ENCODE assay signal across 9 cellular contexts in the genomic region with DNA sequence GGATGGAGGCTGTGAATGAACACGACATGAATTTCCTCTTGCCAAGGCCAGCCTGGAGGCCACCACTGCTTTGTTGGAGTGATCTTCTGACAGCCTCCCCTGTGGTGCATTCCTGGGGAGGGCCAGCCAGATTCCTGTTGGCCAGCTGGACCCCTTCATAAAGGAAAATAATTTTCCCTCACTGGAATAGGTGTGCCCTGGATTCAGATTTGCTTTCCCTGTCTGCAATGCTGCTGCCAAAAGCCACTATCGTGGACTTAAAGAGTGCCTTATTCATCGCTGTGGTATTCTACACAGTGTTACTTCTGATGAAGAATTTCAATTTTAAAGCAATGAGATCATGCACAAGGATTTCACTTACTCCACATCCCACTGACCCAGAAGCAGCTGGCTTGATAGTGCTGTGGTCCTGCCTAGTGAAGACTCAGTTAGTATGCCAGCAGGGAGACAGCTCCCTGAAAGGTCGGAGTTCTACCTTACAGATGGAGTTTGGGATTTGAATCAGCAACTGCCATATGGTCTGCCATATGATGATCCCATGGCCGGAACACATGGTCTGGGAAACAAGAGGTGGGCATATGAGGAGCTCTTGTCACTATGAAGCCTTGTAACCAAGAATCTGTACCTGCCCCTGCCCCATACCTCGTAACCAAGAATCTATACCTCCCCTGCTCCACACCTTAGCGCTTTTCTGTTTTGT.
DNase-seq lines count a peak whose midpoint lies in the region; ATAC-seq and TF ChIP-seq lines count a peak whose summit lies in the region.
"Had no signal": no experiment of that assay in that cellular context is flagged by ENCODE, and none has a peak within 500 bp of the region (broad histone marks: within the 10 kb centered on the region; RNA-seq: fewer than 3 reads in every experiment).

No MANE protein-coding gene starts in this region.

- H3K4me3 ChIP-seq in GM23248, result no peak overlapping the region
- H3K4me3 ChIP-seq in SJCRH30, result no peak overlapping the region
- H3K4me3 ChIP-seq in fibroblast of pulmonary artery (replicated peaks; ENCODE audit: low read depth, low read length), result no peak overlapping the region
- H3K4me3 ChIP-seq in smooth muscle cell, result no peak overlapping the region

- H3K27me3 ChIP-seq in GM23248 (replicated peaks; ENCODE audit: insufficient read depth) (no peaks in the 10 kb centered on the region), SJCRH30 (no peaks in the 10 kb centered on the region), smooth muscle cell (ENCODE audit: low read depth) (no peaks in the 10 kb centered on the region)

- in situ Hi-C loops in GM23248 (cut with MboI), result no loop called here

- peaks cover 27% of the 10 kb centered on the region for H3K4me1 ChIP-seq in GM23248 (ENCODE audit: insufficient read depth)
- H3K4me1 ChIP-seq in SJCRH30, result peaks cover 37% of the 10 kb centered on the region
- H3K4me1 ChIP-seq in smooth muscle cell (ENCODE audit: low read depth), result peaks cover 4% of the 10 kb centered on the region

- H3K9ac ChIP-seq in GM23248, result no peak overlapping the region
- H3K9ac ChIP-seq in smooth muscle cell (ENCODE audit: low read depth), result peak overlapping the region; percentile 39

- no peaks in the 10 kb centered on the region for H3K9me3 ChIP-seq in GM23248 (ENCODE audit: low read depth)
- H3K9me3 ChIP-seq in SJCRH30 (replicated peaks), result no peaks in the 10 kb centered on the region
- H3K9me3 ChIP-seq in smooth muscle cell (replicated peaks; ENCODE audit: low read depth), result no peaks in the 10 kb centered on the region

- H3K79me2 ChIP-seq in GM23248 (ENCODE audit: insufficient read depth) (no peaks in the 10 kb centered on the region), smooth muscle cell (ENCODE audit: low read depth) (no peaks in the 10 kb centered on the region)

- peaks cover 20% of the 10 kb centered on the region for H3F3A ChIP-seq in GM23248 (ENCODE audit: insufficient read depth)
- H3F3A ChIP-seq in smooth muscle cell (ENCODE audit: low read depth), result no peaks in the 10 kb centered on the region

- peak overlapping the region; percentile 48 for H3K27ac ChIP-seq in GM23248
- peak overlapping the region; percentile 29 for H3K27ac ChIP-seq in SJCRH30
- peak overlapping the region; percentile 57 for H3K27ac ChIP-seq in smooth muscle cell (ENCODE audit: low read depth)

- H2AFZ ChIP-seq in GM23248 (no peak overlapping the region), smooth muscle cell (ENCODE audit: low read depth) (no peak overlapping the region)

- H3K4me2 ChIP-seq in GM23248 (ENCODE audit: unreplicated experiment) (peak overlapping the region; percentile 51), smooth muscle cell (peak overlapping the region; percentile 52)

- 52 to 56% methylated on average over 7 of the region's 7 CpGs for WGBS in GM23248 (ENCODE audit: low coverage in 1 of 2, low lambda C conversion rate in 2 of 2, missing lambda C conversion rate in 2 of 2), 2 experiments
- 60% methylated on average over 7 of the region's 7 CpGs for WGBS in smooth muscle cell (ENCODE audit: low lambda C conversion rate)

- H4K20me1 ChIP-seq in GM23248 (ENCODE audit: insufficient read depth) (no peaks in the 10 kb centered on the region), smooth muscle cell (ENCODE audit: low read depth) (no peaks in the 10 kb centered on the region)

- no peaks in the 10 kb centered on the region for H3K9me2 ChIP-seq in GM23248 (ENCODE audit: insufficient read depth)

- TF ChIP-seq CTCF in fibroblast of pulmonary artery (IDR thresholded peaks at IDR 0.05; ENCODE audit: low read length, missing control alignments), result no peak
- TF ChIP-seq CTCF in smooth muscle cell (IDR thresholded peaks at IDR 0.05; ENCODE audit: borderline replicate concordance, insufficient read depth, poor library complexity, severe bottlenecking), result no peak

- H3K36me3 ChIP-seq in GM23248 (ENCODE audit: low read depth), result no peaks in the 10 kb centered on the region
- H3K36me3 ChIP-seq in SJCRH30, result no peaks in the 10 kb centered on the region
- H3K36me3 ChIP-seq in smooth muscle cell (ENCODE audit: low read depth), result no peaks in the 10 kb centered on the region

- ATAC-seq in HG02763 (IDR thresholded peaks at IDR 0.05; ENCODE audit: unreplicated experiment), result no peak

- peak; percentile 95 for DNase-seq in GM23248
- peak; percentile 25 to 35 for DNase-seq in SJCRH30
- DNase-seq in fibroblast of pulmonary artery (ENCODE audit: low read depth), result peak; percentile 89
- no peak for DNase-seq in smooth muscle cell (lab: John Stamatoyannopoulos, UW; ENCODE audit: unreplicated experiment)
- no peak for DNase-seq in NCI-H1048 (lab: John Stamatoyannopoulos, UW)
- DNase-seq in DMS153 (lab: John Stamatoyannopoulos, UW), result no peak
- no peak for DNase-seq in NCI-H1436 (lab: John Stamatoyannopoulos, UW)
- DNase-seq: Kasumi-1 had no signal

Comparison
In these comparisons a context has a peak if more than half of its experiments do, and no peak if none do; other contexts are left out.
1. DNase-seq: peak in GM23248 (single experiment), SJCRH30 (2 of 2) and fibroblast of pulmonary artery (single experiment); none in smooth muscle cell (single experiment), NCI-H1048 (single experiment), DMS153 (single experiment) and NCI-H1436 (single experiment).
2. Peak in every context shown above with its lines, with median percentiles within 50 percentile points of each other: H3K27ac ChIP-seq.